ENCODE assay signal across 8 cellular contexts in genomic region chr17:74042744-74043486, GRCh38.
DNase-seq lines count a peak whose midpoint lies in the region; ATAC-seq and TF ChIP-seq lines count a peak whose summit lies in the region.

No MANE protein-coding gene starts in this region.

- peaks cover 21% of the 10 kb centered on the region for H3K27me3 ChIP-seq in PC-3 (ENCODE audit: low read length)
- no peaks in the 10 kb centered on the region for H3K27me3 ChIP-seq in vagina
- no peaks in the 10 kb centered on the region for H3K27me3 ChIP-seq in colonic mucosa

- intact Hi-C loops in PC-3 (cut with micrococcal nuclease): no loop called here
- intact Hi-C loops in vagina (cut with DNase I): no loop called here
- intact Hi-C loops in colonic mucosa (cut with DNase I): no loop called here

- POLR2A ChIA-PET in PC-3 (lab: Charles Lee; ENCODE audit: unreplicated experiment): interaction anchor here (0.8 kb wide), 1 partner anchor 9 kb away, joined by 5 read pairs; no protein-coding TSS in a partner anchor

- peaks cover 19% of the 10 kb centered on the region for H3K4me1 ChIP-seq in PC-3 (ENCODE audit: insufficient read depth, low read length)
- peaks cover 14% of the 10 kb centered on the region for H3K4me1 ChIP-seq in vagina
- no peaks in the 10 kb centered on the region for H3K4me1 ChIP-seq in colonic mucosa

- no peaks in the 10 kb centered on the region for H3F3A ChIP-seq in PC-3 (ENCODE audit: low read length, unreplicated experiment)

- no peaks in the 10 kb centered on the region for H3K79me2 ChIP-seq in PC-3 (ENCODE audit: low read length)

- H3K9ac ChIP-seq in PC-3 (ENCODE audit: low read length): no peak overlapping the region
- no peak overlapping the region for H3K9ac ChIP-seq in colonic mucosa (ENCODE audit: low read depth in 2 of 2, low read length in 2 of 2)

- peak overlapping the region; percentile 40 for H3K4me2 ChIP-seq in PC-3 (ENCODE audit: low read length)

- no peak overlapping the region for H2AFZ ChIP-seq in PC-3 (ENCODE audit: low read length)

- ATAC-seq in PC-3 (peak; percentile 99), GM21423 (IDR thresholded peaks at IDR 0.05; ENCODE audit: unreplicated experiment) (no peak)

- DNase-seq in ELR (ENCODE audit: low read depth) (peak; percentile 67), PC-3 (peak; percentile 98), fibroblast of gingiva (ENCODE audit: low read depth) (peak; percentile 65), vagina (ENCODE audit: extremely low spot score in 2 of 2) (no peak), NCI-H187 (lab: John Stamatoyannopoulos, UW) (no peak), colonic mucosa (no peak)
- peak; percentile 75 for DNase-seq in stimulated activated CD4-positive, alpha-beta T cell treated with anti-CD3 and anti-CD28 coated beads, Interleukin-15, amount 100 ng/mL, for 24 hours

- H3K36me3 ChIP-seq in PC-3 (ENCODE audit: low read depth, low read length) (no peaks in the 10 kb centered on the region), vagina (no peaks in the 10 kb centered on the region), colonic mucosa (no peaks in the 10 kb centered on the region)

- no peaks in the 10 kb centered on the region for H4K20me1 ChIP-seq in PC-3 (ENCODE audit: low read length)

- H3K27ac ChIP-seq in PC-3 (ENCODE audit: low read length): no peak overlapping the region; the same call in 1 of the 2 replicates
- H3K27ac ChIP-seq in vagina: no peak overlapping the region
- no peak overlapping the region for H3K27ac ChIP-seq in colonic mucosa

- no peak for TF ChIP-seq CTCF in PC-3 (conservative IDR thresholded peaks at IDR 0.05; ENCODE audit: low read depth, low read length)
- no peak for TF ChIP-seq CTCF in vagina (IDR thresholded peaks at IDR 0.05)
- TF ChIP-seq CTCF in colonic mucosa (IDR thresholded peaks at IDR 0.05): no peak

- no peaks in the 10 kb centered on the region for H3K9me2 ChIP-seq in PC-3 (replicated peaks; ENCODE audit: low read length)

- TF ChIP-seq POLR2A in vagina (IDR thresholded peaks at IDR 0.05): no peak

- no TSS peak for BruUV-seq in PC-3 (replicated peaks; lab: Mats Ljungman, UMichigan)

- CTCF ChIA-PET in PC-3 (lab: Charles Lee): interaction anchor here (0.7 to 1.1 kb wide), 2 partner anchors 157 to 319 kb away, joined by 3 to 4 read pairs; partner anchors contain the start of gene BTBD17

- no peak overlapping the region for H3K4me3 ChIP-seq in PC-3 (ENCODE audit: low read length)
- no peak overlapping the region for H3K4me3 ChIP-seq in vagina
- no peak overlapping the region for H3K4me3 ChIP-seq in colonic mucosa

- H3K9me3 ChIP-seq in PC-3 (ENCODE audit: low read length) (no peaks in the 10 kb centered on the region), vagina (no peaks in the 10 kb centered on the region), colonic mucosa (no peaks in the 10 kb centered on the region)

Comparison
In these comparisons a context has a peak if more than half of its experiments do, and no peak if none do; other contexts are left out.
1. DNase-seq: peak in ELR (single experiment), PC-3 (single experiment), fibroblast of gingiva (single experiment) and stimulated activated CD4-positive, alpha-beta T cell treated with anti-CD3 and anti-CD28 coated beads, Interleukin-15, amount 100 ng/mL, for 24 hours (single experiment); none in vagina (0 of 2), NCI-H187 (0 of 2) and colonic mucosa (single experiment).